ENCODE assay signal across 11 cellular contexts in the genomic region with DNA sequence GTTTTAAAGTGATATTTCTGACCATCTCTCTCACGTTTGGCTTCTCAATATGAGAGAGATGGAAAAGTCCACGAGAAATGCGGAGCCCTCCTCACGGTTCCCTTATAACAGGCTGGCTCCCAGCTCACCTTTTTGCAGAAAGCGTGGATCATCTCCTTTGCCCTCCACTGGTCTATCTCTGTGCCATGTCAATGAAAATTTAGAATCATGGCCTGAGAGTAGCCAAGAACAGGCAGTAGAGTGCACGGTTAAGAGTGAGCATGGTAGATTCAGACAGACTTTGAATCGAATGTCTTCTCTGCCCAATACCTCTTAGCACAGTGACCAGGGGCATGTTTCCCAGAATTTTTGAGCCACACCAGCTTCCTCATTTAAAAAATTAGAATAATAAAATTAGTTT. TPM values are rescaled to one million over a fixed set of nuclear protein-coding genes. Genes with fewer than 3 reads are reported as not detected.
DNase-seq lines count a peak whose midpoint lies in the region; ATAC-seq and TF ChIP-seq lines count a peak whose summit lies in the region.
"Had no signal": no experiment of that assay in that cellular context is flagged by ENCODE, and none has a peak within 500 bp of the region (broad histone marks: within the 10 kb centered on the region; RNA-seq: fewer than 3 reads in every experiment).

No MANE protein-coding gene starts in this region.

- peaks cover 43% of the 10 kb centered on the region for H3K4me1 Mint-ChIP-seq in activated naive CD4-positive, alpha-beta T cell treated with anti-CD3 and anti-CD28 coated beads for 36 hours (ENCODE audit: low read depth)
- H3K4me1 Mint-ChIP-seq in central memory CD8-positive, alpha-beta T cell, result peaks cover 56% of the 10 kb centered on the region

- DNase-seq in activated naive CD4-positive, alpha-beta T cell treated with anti-CD3 and anti-CD28 coated beads for 36 hours, result peak; percentile 28
- no peak for DNase-seq in activated naive CD4-positive, alpha-beta T cell treated with anti-CD3 and anti-CD28 coated beads, Interleukin-2, amount 50 U/mL, for 16 hours
- no peak for DNase-seq in central memory CD8-positive, alpha-beta T cell (ENCODE audit: low spot score in 2 of 2)
- no peak for DNase-seq in mucosa of descending colon
- no peak for DNase-seq in upper lobe of right lung
- DNase-seq in head of caudate nucleus, result no peak
- DNase-seq in 8988T, result no peak
- DNase-seq: NCI-H1436, PC-9 had no signal

- H3K36me3 ChIP-seq in mucosa of descending colon (ENCODE audit: low read depth) (no peaks in the 10 kb centered on the region), upper lobe of right lung (peaks cover 6% of the 10 kb centered on the region)

- ATAC-seq in central memory CD8-positive, alpha-beta T cell (replicated peaks; ENCODE audit: extremely low read depth, poor library complexity, severe bottlenecking), result no peak
- ATAC-seq in mucosa of descending colon (peak; percentile 21), upper lobe of right lung (peak; percentile 35), GM21825 (IDR thresholded peaks at IDR 0.05; ENCODE audit: unreplicated experiment) (no peak)

- H3K27me3 ChIP-seq in upper lobe of right lung, result no peaks in the 10 kb centered on the region

- H3K4me1 ChIP-seq in mucosa of descending colon (ENCODE audit: low read depth) (peaks cover 4% of the 10 kb centered on the region), upper lobe of right lung (peaks cover 5% of the 10 kb centered on the region)

- H3K9me3 Mint-ChIP-seq in activated naive CD4-positive, alpha-beta T cell treated with anti-CD3 and anti-CD28 coated beads for 36 hours, result no peaks in the 10 kb centered on the region
- H3K9me3 Mint-ChIP-seq in central memory CD8-positive, alpha-beta T cell, result peaks cover 8% of the 10 kb centered on the region

- TF ChIP-seq CTCF in mucosa of descending colon (IDR thresholded peaks at IDR 0.05) (no peak), upper lobe of right lung (IDR thresholded peaks at IDR 0.05) (no peak)

- CTCF ChIA-PET in activated naive CD4-positive, alpha-beta T cell treated with anti-CD3 and anti-CD28 coated beads for 36 hours (lab: Charles Lee), result interaction anchor here (0.8 to 2.9 kb wide), 7 partner anchors 12 to 202 kb away, joined by 3 to 41 read pairs (median 4); a partner anchor contains a TSS

- intact Hi-C loops in activated naive CD4-positive, alpha-beta T cell treated with anti-CD3 and anti-CD28 coated beads for 36 hours (cut with micrococcal nuclease), result loop anchor here (2.0 to 5.0 kb wide), 5 partner anchors 13 to 223 kb away; a partner anchor contains a TSS
- intact Hi-C loops in mucosa of descending colon (cut with DNase I, micrococcal nuclease) (no loop called here), upper lobe of right lung (cut with DNase I) (loop anchor here (10.0 kb wide), 1 partner anchor 51 kb away; no protein-coding TSS in a partner anchor), head of caudate nucleus (cut with DNase I) (no loop called here)

- peak overlapping the region; percentile 96 for H3K4me3 Mint-ChIP-seq in activated naive CD4-positive, alpha-beta T cell treated with anti-CD3 and anti-CD28 coated beads for 36 hours
- peak overlapping the region; percentile 99 for H3K4me3 Mint-ChIP-seq in central memory CD8-positive, alpha-beta T cell

- no peaks in the 10 kb centered on the region for H3K27me3 Mint-ChIP-seq in activated naive CD4-positive, alpha-beta T cell treated with anti-CD3 and anti-CD28 coated beads for 36 hours (ENCODE audit: low read depth)
- no peaks in the 10 kb centered on the region for H3K27me3 Mint-ChIP-seq in central memory CD8-positive, alpha-beta T cell

- H3K4me3 ChIP-seq in mucosa of descending colon (no peak overlapping the region), upper lobe of right lung (peak overlapping the region; percentile 61)
- H3K4me3 ChIP-seq: PC-9 had no signal

- peak overlapping the region; percentile 88 for H3K27ac ChIP-seq in upper lobe of right lung
- H3K27ac ChIP-seq: PC-9 had no signal

- H3K9me3 ChIP-seq in mucosa of descending colon (no peaks in the 10 kb centered on the region), upper lobe of right lung (no peaks in the 10 kb centered on the region)

- peak overlapping the region; percentile 98 for H3K27ac Mint-ChIP-seq in activated naive CD4-positive, alpha-beta T cell treated with anti-CD3 and anti-CD28 coated beads for 36 hours
- H3K27ac Mint-ChIP-seq in central memory CD8-positive, alpha-beta T cell (ENCODE audit: low read depth), result peak overlapping the region; percentile 98

- peaks cover 27% of the 10 kb centered on the region for H3K36me3 Mint-ChIP-seq in activated naive CD4-positive, alpha-beta T cell treated with anti-CD3 and anti-CD28 coated beads for 36 hours (ENCODE audit: low read depth)
- peaks cover 39% of the 10 kb centered on the region for H3K36me3 Mint-ChIP-seq in central memory CD8-positive, alpha-beta T cell (ENCODE audit: insufficient read depth)

RNA-seq across cellular contexts. Expression of a gene that starts 1.1 kb away (rescaled TPM):
- 10 to 100 TPM; 41.6 TPM for total RNA-seq in activated naive CD4-positive, alpha-beta T cell treated with anti-CD3 and anti-CD28 coated beads for 36 hours
- total RNA-seq in mucosa of descending colon (10 to 100 TPM in 1 of 3 donors, 1 to 10 TPM in 2; 6.7 to 11.5 (median 9.8) TPM), upper lobe of right lung (47.0 TPM)
- total RNA-seq: epithelial cell of proximal tubule, PC-9 had no signal

RNA-seq across cellular contexts. Expression of a gene that starts 51.4 kb away (rescaled TPM):
- total RNA-seq in activated naive CD4-positive, alpha-beta T cell treated with anti-CD3 and anti-CD28 coated beads for 36 hours, result 100 to 1,000 TPM; 180 to 193 TPM
- total RNA-seq in mucosa of descending colon (10 to 100 TPM; 10.5 to 22.6 (median 18.1) TPM), upper lobe of right lung (83.3 TPM)
- total RNA-seq: epithelial cell of proximal tubule, PC-9 had no signal

Comparison
In these comparisons a context has a peak if more than half of its experiments do, and no peak if none do; other contexts are left out.
1. ATAC-seq: peak in mucosa of descending colon (single experiment) and upper lobe of right lung (single experiment); none in central memory CD8-positive, alpha-beta T cell (single experiment) and GM21825 (single experiment).
2. intact Hi-C loops: an anchor here in activated naive CD4-positive, alpha-beta T cell treated with anti-CD3 and anti-CD28 coated beads for 36 hours (2.0 to 5.0 kb wide) and upper lobe of right lung (10.0 kb wide); none called in mucosa of descending colon and head of caudate nucleus.